ENCODE assay signal across 1 cellular context in genomic region chr1:176046926-176047325, GRCh38.
TF ChIP-seq lines count a peak whose summit lies in the region.

No MANE protein-coding gene starts in this region.

TF ChIP-seq in HepG2, 621 proteins besides CTCF, POLR2A, EP300 and RAD21 (continued from another document):
- TF ChIP-seq ZNF646 (CRISPR knock-in tag; IDR thresholded peaks at IDR 0.05) (no peak), ZNF343 (CRISPR knock-in tag; IDR thresholded peaks at IDR 0.05) (no peak), POLR2G (IDR thresholded peaks at IDR 0.05; ENCODE audit: low read depth, low read length) (no peak), RBAK (CRISPR knock-in tag; IDR thresholded peaks at IDR 0.05) (no peak), HOXA5 (CRISPR knock-in tag; IDR thresholded peaks at IDR 0.05) (no peak)
